Comparison of ENCODE assay signal across 8 cellular contexts in the genomic region with DNA sequence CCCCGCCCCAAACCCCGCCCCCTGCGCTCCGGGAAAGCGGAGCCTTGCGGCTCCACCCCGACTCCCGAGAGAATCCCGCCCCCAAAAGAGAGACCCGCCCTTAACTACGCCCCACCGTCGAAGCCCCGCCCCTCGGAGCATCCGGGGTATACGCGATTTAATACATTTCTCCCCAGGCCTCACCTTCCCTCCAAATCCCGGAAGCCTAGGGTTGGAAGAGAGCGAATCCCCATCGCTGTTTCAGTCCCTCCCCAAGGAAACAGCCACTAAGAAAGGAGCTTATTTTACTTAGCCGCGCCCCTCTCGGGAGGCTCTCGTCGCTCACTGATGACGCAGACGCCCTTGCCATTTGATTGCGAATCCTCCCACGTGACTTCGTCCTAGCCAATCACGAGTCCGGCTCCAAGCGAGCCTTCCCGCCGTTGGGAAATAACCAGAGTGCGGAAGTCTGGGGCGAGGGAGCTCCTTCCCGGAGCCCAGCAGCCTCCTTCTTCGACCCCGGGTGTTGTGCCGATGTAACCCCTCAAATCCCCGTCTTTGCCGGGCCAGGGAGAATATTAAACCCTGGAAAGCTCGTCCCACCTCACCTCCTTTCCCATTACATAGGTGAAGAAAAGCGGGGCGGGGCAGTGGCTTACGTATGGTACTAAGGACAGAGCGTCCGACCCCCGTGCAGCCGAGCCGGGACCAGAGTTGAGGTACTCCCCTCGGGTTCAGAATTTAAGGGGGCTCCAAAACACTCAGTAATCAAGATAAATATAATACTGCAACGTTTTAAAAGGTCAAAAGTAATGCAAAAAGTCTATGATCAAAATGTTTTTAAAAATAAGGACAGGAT. TPM values are rescaled to one million over a fixed set of nuclear protein-coding genes. Genes with fewer than 3 reads are reported as not detected.
A peak's percentile ranks its signal among the peaks of the same experiment; 100 is the strongest.
DNase-seq lines count a peak whose midpoint lies in the region; ATAC-seq, FAIRE-seq and TF ChIP-seq lines count a peak whose summit lies in the region.

No MANE protein-coding gene starts in this region.

- H3K27me3 ChIP-seq in keratinocyte (ENCODE audit: control insufficient read depth, extremely low read depth, insufficient read depth, low read length): no peaks in the 10 kb centered on the region

- peak overlapping the region; percentile 96 for H3K27ac Mint-ChIP-seq in chondrocyte (ENCODE audit: unreplicated experiment)

- peak overlapping the region; percentile 94 for H2AFZ ChIP-seq in keratinocyte (ENCODE audit: control insufficient read depth, low read length)

- no peaks in the 10 kb centered on the region for H3K9me3 ChIP-seq in keratinocyte (ENCODE audit: control insufficient read depth, low read depth, low read length)

- peak overlapping the region; percentile 97 for H3K27ac ChIP-seq in keratinocyte (ENCODE audit: control insufficient read depth, insufficient read depth, low read length)

- DNase-seq in Ammon's horn (ENCODE audit: low spot score) (peak; percentile 98), NCI-H460 (ENCODE audit: extremely low read depth, low read depth) (peak; percentile 100), chondrocyte (ENCODE audit: low spot score) (peak; percentile 97), keratinocyte (ENCODE audit: low read depth, low spot score) (peak; percentile 97)
- peak; percentile 99 for DNase-seq in activated CD4-positive, alpha-beta T cell treated with anti-CD3 and anti-CD28 coated beads for 1 hour
- peak; percentile 97 to 99 (median 99) for DNase-seq in stimulated activated CD4-positive, alpha-beta T cell treated with anti-CD3 and anti-CD28 coated beads, Interleukin-12 subunit alpha, Interleukin-12 subunit beta, amount 100 ng/mL, for 48 hours (ENCODE audit: low read depth in 2 of 3, low spot score in 1 of 3)

- H3K4me1 ChIP-seq in keratinocyte (ENCODE audit: control insufficient read depth, extremely low read depth, insufficient read depth, low read length): peaks cover 25% of the 10 kb centered on the region

- dilution Hi-C loops in keratinocyte (cut with MboI; ENCODE audit: extremely low pct_ligation_motif_present, low sequenced_read_pairs): no loop called here

- peak overlapping the region; percentile 90 for H3K4me2 ChIP-seq in keratinocyte (ENCODE audit: control insufficient read depth, extremely low read depth, insufficient read depth, low read depth, low read length)

- H3K4me1 Mint-ChIP-seq in chondrocyte (ENCODE audit: low read depth): peaks cover 24% of the 10 kb centered on the region

- no peaks in the 10 kb centered on the region for H4K20me1 ChIP-seq in keratinocyte (ENCODE audit: control insufficient read depth, extremely low read depth, insufficient read depth, low read length)

- peak; percentile 86 for ATAC-seq in HG03432 (IDR thresholded peaks at IDR 0.05; ENCODE audit: unreplicated experiment)

- peaks cover 0 to 2% of the 10 kb centered on the region in 2 experiments for H3K36me3 ChIP-seq in keratinocyte (ENCODE audit: control insufficient read depth in 2 of 2, extremely low read depth in 1 of 2, insufficient read depth in 2 of 2, low read length in 2 of 2)

- peak overlapping the region; percentile 77 to 97 (median 96) for H3K4me3 ChIP-seq in keratinocyte (ENCODE audit: control insufficient read depth in 2 of 3, extremely low read depth in 1 of 3, insufficient read depth in 2 of 3, low read depth in 1 of 3, low read length in 3 of 3)

- TF ChIP-seq CTCF in chondrocyte (IDR thresholded peaks at IDR 0.05) (no peak), keratinocyte (optimal IDR thresholded peaks at IDR 0.05 in 1 of 3, IDR thresholded peaks at IDR 0.05 in 1 of 3, conservative IDR thresholded peaks at IDR 0.05 in 1 of 3; ENCODE audit: extremely low read depth in 1 of 3, insufficient read depth in 2 of 3, low read length in 3 of 3) (no peak)

- FAIRE-seq in keratinocyte (lab: Jason Lieb, UNC): peak; percentile 76

- peak overlapping the region; percentile 99 for H3K9ac ChIP-seq in keratinocyte (ENCODE audit: control insufficient read depth, extremely low read depth, insufficient read depth, low read length)

- peaks cover 8% of the 10 kb centered on the region for H3K79me2 ChIP-seq in keratinocyte (ENCODE audit: control insufficient read depth, insufficient read depth, low read length)

- peaks cover 6% of the 10 kb centered on the region for H3K27me3 Mint-ChIP-seq in chondrocyte (ENCODE audit: low read depth)

- H3K4me3 Mint-ChIP-seq in chondrocyte (ENCODE audit: unreplicated experiment): peak overlapping the region; percentile 83

- H3K9me1 ChIP-seq in keratinocyte (ENCODE audit: control insufficient read depth, extremely low read depth, insufficient read depth, low read length): no peaks in the 10 kb centered on the region

- peak; percentile 97 for TF ChIP-seq POLR2A in GM19193 (IDR thresholded peaks at IDR 0.05; ENCODE audit: extremely low read depth, insufficient read depth, insufficient read length)

- H3K9me3 Mint-ChIP-seq in chondrocyte (ENCODE audit: low read depth): no peaks in the 10 kb centered on the region

- no peaks in the 10 kb centered on the region for H3K36me3 Mint-ChIP-seq in chondrocyte (ENCODE audit: low read depth)

RNA-seq across cellular contexts. Expression of a gene that starts 0.5 kb away (rescaled TPM):
- total RNA-seq in NCI-H460 (2014; rRNA removed; shearing (Covaris generic)): 35.0 and 36.9 TPM in 2 replicates
- polyA plus RNA-seq in NCI-H460 (2014; cell fraction: nucleus; rRNA removed): 47.3 and 54.6 TPM in 2 replicates
- 7.2 to 11.6 TPM (median 9.0 TPM) in 3 replicates for total RNA-seq in chondrocyte
- polyA plus RNA-seq in keratinocyte: 9.3 to 18.8 TPM (median 12.0 TPM) in 3 replicates
- polyA plus RNA-seq in keratinocyte (2011; ENCODE audit: low read depth): 17.6 TPM
- 3.8 and 13.2 TPM in 2 replicates for polyA plus RNA-seq in keratinocyte (2011; cell fraction: cytosol; rRNA removed)
- 12.1 and 12.4 TPM in 2 replicates for polyA plus RNA-seq in keratinocyte (2011; cell fraction: nucleus; rRNA removed)
- 15.4 and 16.0 TPM in 2 replicates for polyA plus RNA-seq in keratinocyte (2012; ENCODE audit: low replicate concordance)
- 4.9 to 11.0 TPM (median 5.5 TPM) in 3 replicates for polyA minus RNA-seq in keratinocyte
- polyA minus RNA-seq in keratinocyte (2011; cell fraction: cytosol; rRNA and poly(A)+ RNA removed): 23.6 TPM
- polyA minus RNA-seq in keratinocyte (2011; cell fraction: nucleus; rRNA and poly(A)+ RNA removed): 9.8 and 10.6 TPM in 2 replicates

RNA-seq across cellular contexts. Expression of a gene that starts 13.6 kb away (rescaled TPM):
- not detected in 2 replicates for total RNA-seq in NCI-H460 (2014; rRNA removed; shearing (Covaris generic))
- not detected in 2 replicates for polyA plus RNA-seq in NCI-H460 (2014; cell fraction: nucleus; rRNA removed)
- total RNA-seq in chondrocyte: 0.07 to 0.28 TPM in 2 of 3 replicates, not detected in the other
- polyA plus RNA-seq in keratinocyte: not detected in 3 replicates
- not detected for polyA plus RNA-seq in keratinocyte (2011; ENCODE audit: low read depth)
- not detected in 2 replicates for polyA plus RNA-seq in keratinocyte (2011; cell fraction: cytosol; rRNA removed)
- 0.01 and 0.20 TPM in 2 replicates for polyA plus RNA-seq in keratinocyte (2011; cell fraction: nucleus; rRNA removed)
- 0.06 and 0.10 TPM in 2 replicates for polyA plus RNA-seq in keratinocyte (2012; ENCODE audit: low replicate concordance)
- polyA minus RNA-seq in keratinocyte: not detected in 3 replicates
- not detected for polyA minus RNA-seq in keratinocyte (2011; cell fraction: cytosol; rRNA and poly(A)+ RNA removed)
- polyA minus RNA-seq in keratinocyte (2011; cell fraction: nucleus; rRNA and poly(A)+ RNA removed): not detected in 2 replicates

RNA-seq across cellular contexts. Expression of a gene that starts 20.2 kb away (rescaled TPM):
- not detected in 2 replicates for total RNA-seq in NCI-H460 (2014; rRNA removed; shearing (Covaris generic))
- polyA plus RNA-seq in NCI-H460 (2014; cell fraction: nucleus; rRNA removed): not detected in 2 replicates
- not detected in 3 replicates for total RNA-seq in chondrocyte
- polyA plus RNA-seq in keratinocyte: 0.07 to 0.57 TPM in 2 of 3 replicates, not detected in the other
- 0.30 TPM for polyA plus RNA-seq in keratinocyte (2011; ENCODE audit: low read depth)
- not detected in 2 replicates for polyA plus RNA-seq in keratinocyte (2011; cell fraction: cytosol; rRNA removed)
- polyA plus RNA-seq in keratinocyte (2011; cell fraction: nucleus; rRNA removed): 0.29 TPM in 1 of 2 replicates, not detected in the other
- polyA plus RNA-seq in keratinocyte (2012; ENCODE audit: low replicate concordance): 0.97 TPM in 1 of 2 replicates, not detected in the other
- polyA minus RNA-seq in keratinocyte: 0.29 to 0.43 TPM in 2 of 3 replicates, not detected in the other
- polyA minus RNA-seq in keratinocyte (2011; cell fraction: cytosol; rRNA and poly(A)+ RNA removed): not detected
- polyA minus RNA-seq in keratinocyte (2011; cell fraction: nucleus; rRNA and poly(A)+ RNA removed): 0.32 TPM in 1 of 2 replicates, not detected in the other

RNA-seq across cellular contexts. Expression of a gene that starts 49.8 kb away (rescaled TPM):
- total RNA-seq in NCI-H460 (2014; rRNA removed; shearing (Covaris generic)): not detected in 2 replicates
- not detected in 2 replicates for polyA plus RNA-seq in NCI-H460 (2014; cell fraction: nucleus; rRNA removed)
- not detected in 3 replicates for total RNA-seq in chondrocyte
- polyA plus RNA-seq in keratinocyte: 0.03 to 1.3 TPM (median 0.34 TPM) in 3 replicates
- polyA plus RNA-seq in keratinocyte (2011; ENCODE audit: low read depth): 0.64 TPM
- 0.22 and 0.81 TPM in 2 replicates for polyA plus RNA-seq in keratinocyte (2011; cell fraction: cytosol; rRNA removed)
- polyA plus RNA-seq in keratinocyte (2011; cell fraction: nucleus; rRNA removed): 0.61 and 1.00 TPM in 2 replicates
- 0.10 and 1.8 TPM in 2 replicates for polyA plus RNA-seq in keratinocyte (2012; ENCODE audit: low replicate concordance)
- 3.3 to 5.8 TPM in 2 of 3 replicates, not detected in the other for polyA minus RNA-seq in keratinocyte
- 1.5 TPM for polyA minus RNA-seq in keratinocyte (2011; cell fraction: cytosol; rRNA and poly(A)+ RNA removed)
- 0.74 and 1.6 TPM in 2 replicates for polyA minus RNA-seq in keratinocyte (2011; cell fraction: nucleus; rRNA and poly(A)+ RNA removed)

RNA-seq across cellular contexts. Expression of a gene that starts 50.8 kb away (rescaled TPM):
- total RNA-seq in NCI-H460 (2014; rRNA removed; shearing (Covaris generic)): not detected in 2 replicates
- not detected in 2 replicates for polyA plus RNA-seq in NCI-H460 (2014; cell fraction: nucleus; rRNA removed)
- total RNA-seq in chondrocyte: not detected in 3 replicates
- polyA plus RNA-seq in keratinocyte: 0.08 TPM in 1 of 3 replicates, not detected in the others
- not detected for polyA plus RNA-seq in keratinocyte (2011; ENCODE audit: low read depth)
- not detected in 2 replicates for polyA plus RNA-seq in keratinocyte (2011; cell fraction: cytosol; rRNA removed)
- 0.08 and 0.11 TPM in 2 replicates for polyA plus RNA-seq in keratinocyte (2011; cell fraction: nucleus; rRNA removed)
- not detected in 2 replicates for polyA plus RNA-seq in keratinocyte (2012; ENCODE audit: low replicate concordance)
- 0.07 TPM in 1 of 3 replicates, not detected in the others for polyA minus RNA-seq in keratinocyte
- polyA minus RNA-seq in keratinocyte (2011; cell fraction: cytosol; rRNA and poly(A)+ RNA removed): not detected
- not detected in 2 replicates for polyA minus RNA-seq in keratinocyte (2011; cell fraction: nucleus; rRNA and poly(A)+ RNA removed)

Comparison
In these comparisons a context has a peak if more than half of its experiments do, and no peak if none do; other contexts are left out.
1. Peak in every context shown above with its lines: DNase-seq, ATAC-seq, H3K4me3 ChIP-seq and H3K27ac ChIP-seq.